In genomic region chr1:24858277-24858676, GRCh38 we compare ENCODE assay signal across 33 cellular contexts.
"Had no signal": no experiment of that assay in that cellular context is flagged by ENCODE, and none has a peak within 500 bp of the region (broad histone marks: within the 10 kb centered on the region; RNA-seq: fewer than 3 reads in every experiment).

No MANE protein-coding gene starts in this region.

- H3K36me3 ChIP-seq: brain microvascular endothelial cell, esophagus squamous epithelium, gastrocnemius medialis, heart left ventricle, WERI-Rb-1 had no signal

- FAIRE-seq: astrocyte, bronchial epithelial cell, colon, endometrium, endothelial cell of umbilical vein had no signal

- H3K27ac ChIP-seq: brain microvascular endothelial cell, epithelial cell of prostate, esophagus squamous epithelium, gastrocnemius medialis, heart left ventricle, WERI-Rb-1 had no signal

- H3K36me3 Mint-ChIP-seq: activated naive CD8-positive, alpha-beta T cell; T-cell had no signal

- ATAC-seq: activated CD4-positive, CD25-positive, alpha-beta regulatory T cell treated with anti-CD3 and anti-CD28 coated beads, Interleukin-2, amount 50 U/mL, for 24 hours; activated CD8-positive, alpha-beta T cell treated with anti-CD3 and anti-CD28 coated beads for 36 hours; activated T-cell treated with anti-CD3 and anti-CD28 coated beads, Interleukin-2, amount 50 U/mL, for 4 hours; activated T-helper 17 cell treated with anti-CD3 and anti-CD28 coated beads, Interleukin-2, amount 50 U/mL, for 72 hours; gastrocnemius medialis; heart left ventricle; T-cell had no signal

- H3K27me3 ChIP-seq: brain microvascular endothelial cell had no signal

- H3K9me3 Mint-ChIP-seq: activated B cell treated with CpG ODN at 0.5 μM for 24 hours; activated CD8-positive, alpha-beta T cell treated with anti-CD3 and anti-CD28 coated beads for 36 hours; activated T-cell treated with anti-CD3 and anti-CD28 coated beads, Interleukin-2, amount 50 U/mL, for 4 hours; activated T-helper 17 cell treated with anti-CD3 and anti-CD28 coated beads, Interleukin-2, amount 50 U/mL, for 72 hours; T-cell; T-helper 1 cell treated with Interleukin-12 subunit alpha and Interleukin-12 subunit beta and Interleukin-4 antibody, amounts not matched to agents 30 μg/mL and 1 μg/mL, for 36 hours had no signal

- H3K27me3 Mint-ChIP-seq: activated CD8-positive, alpha-beta T cell treated with anti-CD3 and anti-CD28 coated beads for 36 hours; activated naive CD8-positive, alpha-beta T cell; activated T-helper 17 cell treated with anti-CD3 and anti-CD28 coated beads, Interleukin-2, amount 50 U/mL, for 72 hours; T-cell had no signal

- DNase-seq: activated B cell treated with CpG ODN at 0.5 μM for 24 hours; activated CD4-positive, alpha-beta T cell treated with anti-CD3 and anti-CD28 coated beads for 48 hours; activated CD4-positive, alpha-beta T cell treated with anti-CD3 and anti-CD28 coated beads, Interleukin-2, amount 50 U/mL, for 1 hour; activated CD8-positive, alpha-beta T cell treated with anti-CD3 and anti-CD28 coated beads for 36 hours; activated effector memory CD4-positive, alpha-beta T cell treated with Interleukin-2 at 50 U/mL for 16 hours; activated gamma-delta T cell treated with Interleukin-2 at 50 U/mL for 16 hours; activated naive CD4-positive, alpha-beta T cell treated with anti-CD3 and anti-CD28 coated beads, Interleukin-2, amount 50 U/mL, for 16 hours; activated naive CD4-positive, alpha-beta T cell treated with Interleukin-2 at 50 U/mL for 16 hours; activated T-cell treated with anti-CD3 and anti-CD28 coated beads, Interleukin-2, amount 50 U/mL, for 4 hours; amniotic stem cell; anterior cingulate cortex; brain microvascular endothelial cell; cortex of kidney; dermis blood vessel endothelial cell; effector CD4-positive, alpha-beta T cell; esophagus squamous epithelium; gastrocnemius medialis; glutamatergic neuron; heart left ventricle; SW 1271; T1000; WERI-Rb-1 had no signal

- H3K4me3 ChIP-seq: esophagus squamous epithelium, gastrocnemius medialis, heart left ventricle had no signal

- H3K4me3 Mint-ChIP-seq: activated B cell treated with CpG ODN at 0.5 μM for 24 hours; activated CD8-positive, alpha-beta T cell treated with anti-CD3 and anti-CD28 coated beads for 36 hours; activated naive CD8-positive, alpha-beta T cell; activated T-cell treated with anti-CD3 and anti-CD28 coated beads, Interleukin-2, amount 50 U/mL, for 4 hours; activated T-helper 17 cell treated with anti-CD3 and anti-CD28 coated beads, Interleukin-2, amount 50 U/mL, for 72 hours; T-cell; T-helper 1 cell treated with Interleukin-12 subunit alpha and Interleukin-12 subunit beta and Interleukin-4 antibody, amounts not matched to agents 30 μg/mL and 1 μg/mL, for 36 hours had no signal

- H3K27ac Mint-ChIP-seq: activated B cell treated with CpG ODN at 0.5 μM for 24 hours; activated CD8-positive, alpha-beta T cell treated with anti-CD3 and anti-CD28 coated beads for 36 hours; activated naive CD8-positive, alpha-beta T cell; activated T-helper 17 cell treated with anti-CD3 and anti-CD28 coated beads, Interleukin-2, amount 50 U/mL, for 72 hours; T-helper 1 cell treated with Interleukin-12 subunit alpha and Interleukin-12 subunit beta and Interleukin-4 antibody, amounts not matched to agents 30 μg/mL and 1 μg/mL, for 36 hours had no signal

- H3K4me1 Mint-ChIP-seq: activated B cell treated with CpG ODN at 0.5 μM for 24 hours; activated T-helper 17 cell treated with anti-CD3 and anti-CD28 coated beads, Interleukin-2, amount 50 U/mL, for 72 hours had no signal

- H3K4me1 ChIP-seq: gastrocnemius medialis, heart left ventricle had no signal

- H3K9me3 ChIP-seq: esophagus squamous epithelium, gastrocnemius medialis, heart left ventricle had no signal
